ENCODE assay signal across 1 cellular context in genomic region chr15:53473886-53474285, GRCh38.
TF ChIP-seq lines count a peak whose summit lies in the region.

No MANE protein-coding gene starts in this region.

TF ChIP-seq in WTC11, 78 proteins besides CTCF, POLR2A, EP300 and RAD21 (continued from another document):
- TF ChIP-seq, protein P1, sequence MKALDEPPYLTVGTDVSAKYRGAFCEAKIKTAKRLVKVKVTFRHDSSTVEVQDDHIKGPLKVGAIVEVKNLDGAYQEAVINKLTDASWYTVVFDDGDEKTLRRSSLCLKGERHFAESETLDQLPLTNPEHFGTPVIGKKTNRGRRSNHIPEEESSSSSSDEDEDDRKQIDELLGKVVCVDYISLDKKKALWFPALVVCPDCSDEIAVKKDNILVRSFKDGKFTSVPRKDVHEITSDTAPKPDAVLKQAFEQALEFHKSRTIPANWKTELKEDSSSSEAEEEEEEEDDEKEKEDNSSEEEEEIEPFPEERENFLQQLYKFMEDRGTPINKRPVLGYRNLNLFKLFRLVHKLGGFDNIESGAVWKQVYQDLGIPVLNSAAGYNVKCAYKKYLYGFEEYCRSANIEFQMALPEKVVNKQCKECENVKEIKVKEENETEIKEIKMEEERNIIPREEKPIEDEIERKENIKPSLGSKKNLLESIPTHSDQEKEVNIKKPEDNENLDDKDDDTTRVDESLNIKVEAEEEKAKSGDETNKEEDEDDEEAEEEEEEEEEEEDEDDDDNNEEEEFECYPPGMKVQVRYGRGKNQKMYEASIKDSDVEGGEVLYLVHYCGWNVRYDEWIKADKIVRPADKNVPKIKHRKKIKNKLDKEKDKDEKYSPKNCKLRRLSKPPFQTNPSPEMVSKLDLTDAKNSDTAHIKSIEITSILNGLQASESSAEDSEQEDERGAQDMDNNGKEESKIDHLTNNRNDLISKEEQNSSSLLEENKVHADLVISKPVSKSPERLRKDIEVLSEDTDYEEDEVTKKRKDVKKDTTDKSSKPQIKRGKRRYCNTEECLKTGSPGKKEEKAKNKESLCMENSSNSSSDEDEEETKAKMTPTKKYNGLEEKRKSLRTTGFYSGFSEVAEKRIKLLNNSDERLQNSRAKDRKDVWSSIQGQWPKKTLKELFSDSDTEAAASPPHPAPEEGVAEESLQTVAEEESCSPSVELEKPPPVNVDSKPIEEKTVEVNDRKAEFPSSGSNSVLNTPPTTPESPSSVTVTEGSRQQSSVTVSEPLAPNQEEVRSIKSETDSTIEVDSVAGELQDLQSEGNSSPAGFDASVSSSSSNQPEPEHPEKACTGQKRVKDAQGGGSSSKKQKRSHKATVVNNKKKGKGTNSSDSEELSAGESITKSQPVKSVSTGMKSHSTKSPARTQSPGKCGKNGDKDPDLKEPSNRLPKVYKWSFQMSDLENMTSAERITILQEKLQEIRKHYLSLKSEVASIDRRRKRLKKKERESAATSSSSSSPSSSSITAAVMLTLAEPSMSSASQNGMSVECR (CRISPR knock-in tag; IDR thresholded peaks at IDR 0.05; ENCODE audit: borderline replicate concordance): no peak
- no peak for TF ChIP-seq MXD4 (CRISPR knock-in tag; IDR thresholded peaks at IDR 0.05; ENCODE audit: borderline replicate concordance)
